In the genomic region with DNA sequence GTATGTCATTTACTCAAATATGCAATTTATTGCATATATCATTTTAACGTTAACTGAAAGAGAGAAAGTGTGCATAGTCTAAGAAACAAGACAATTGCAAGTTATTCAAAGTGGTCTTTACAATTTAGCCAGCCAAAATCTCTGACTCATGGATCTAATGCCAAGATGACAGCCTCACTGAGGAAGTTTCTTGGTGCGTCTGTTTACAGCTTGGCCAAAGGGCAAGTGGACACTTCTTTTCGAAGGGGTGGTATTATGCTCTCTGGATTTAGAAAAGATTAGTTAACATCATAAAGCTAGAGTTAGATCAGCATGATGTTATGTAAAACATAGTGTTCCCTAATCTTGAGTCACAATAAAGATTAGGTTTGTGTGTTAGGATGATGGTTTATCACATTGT, we compare ENCODE assay signal across 13 cellular contexts.
"Had no signal": no experiment of that assay in that cellular context is flagged by ENCODE, and none has a peak within 500 bp of the region (broad histone marks: within the 10 kb centered on the region; RNA-seq: fewer than 3 reads in every experiment).

No MANE protein-coding gene starts in this region.

- H3K27ac ChIP-seq: neural progenitor cell, pancreas had no signal

- H3K9me3 Mint-ChIP-seq: activated T-helper 17 cell treated with anti-CD3 and anti-CD28 coated beads, Interleukin-2, amount 50 U/mL, for 72 hours had no signal

- H3K36me3 ChIP-seq: pancreas, sigmoid colon, tibial nerve had no signal

- H3K27me3 Mint-ChIP-seq: naive B cell had no signal

- H3K4me1 Mint-ChIP-seq: activated T-helper 17 cell treated with anti-CD3 and anti-CD28 coated beads, Interleukin-2, amount 50 U/mL, for 72 hours had no signal

- DNase-seq: activated naive CD4-positive, alpha-beta T cell treated with Interleukin-2 at 50 U/mL for 16 hours; aorta; hypothalamus; left cardiac atrium; naive B cell; pancreas; sigmoid colon; stimulated activated CD4-positive, alpha-beta T cell treated with anti-CD3 and anti-CD28 coated beads, Interleukin-2, amount 100 ng/mL, for 48 hours; stimulated activated naive CD4-positive, alpha-beta T cell had no signal

- H3K27ac Mint-ChIP-seq: activated T-helper 17 cell treated with anti-CD3 and anti-CD28 coated beads, Interleukin-2, amount 50 U/mL, for 72 hours; neural progenitor cell had no signal

- H3K4me2 ChIP-seq: neural progenitor cell had no signal

- H3K9ac ChIP-seq: neural progenitor cell had no signal

- H3K9me3 ChIP-seq: pancreas, sigmoid colon had no signal

- H3K27me3 ChIP-seq: neural progenitor cell, pancreas, sigmoid colon, tibial nerve had no signal

- H2AFZ ChIP-seq: neural progenitor cell had no signal

- H3K4me3 Mint-ChIP-seq: activated T-helper 17 cell treated with anti-CD3 and anti-CD28 coated beads, Interleukin-2, amount 50 U/mL, for 72 hours; neural progenitor cell had no signal

- H3K4me3 ChIP-seq: neural progenitor cell, pancreas, sigmoid colon, tibial nerve had no signal

- ATAC-seq: activated CD4-positive, CD25-positive, alpha-beta regulatory T cell treated with anti-CD3 and anti-CD28 coated beads, Interleukin-2, amount 50 U/mL, for 24 hours; activated T-helper 17 cell treated with anti-CD3 and anti-CD28 coated beads, Interleukin-2, amount 50 U/mL, for 72 hours; left cardiac atrium; pancreas had no signal

- FAIRE-seq: pancreas had no signal

- H3K36me3 Mint-ChIP-seq: naive B cell, neural progenitor cell had no signal

- H3K4me1 ChIP-seq: neural progenitor cell, pancreas, sigmoid colon had no signal
